ENCODE assay signal across 8 cellular contexts in the genomic region with DNA sequence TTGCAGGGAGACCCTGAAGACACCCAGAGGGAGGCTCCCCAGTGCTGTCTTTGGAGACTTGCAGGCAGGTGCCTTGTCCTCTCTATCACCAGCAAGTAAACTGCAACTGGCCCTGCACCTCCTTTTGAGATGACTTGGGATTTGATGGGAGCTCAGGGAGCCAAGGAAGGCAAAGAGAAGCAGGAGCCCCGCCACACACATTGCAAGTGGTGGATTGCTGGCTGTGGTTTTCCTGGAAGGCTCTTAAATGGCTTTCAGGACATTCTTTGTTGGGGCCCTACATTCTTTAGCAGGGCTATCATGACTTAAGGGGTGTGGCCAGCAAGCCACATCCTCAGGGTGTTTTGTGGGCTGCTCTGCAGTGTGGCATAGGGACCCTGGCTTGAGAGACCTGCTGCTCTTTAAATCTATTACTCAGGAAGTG. TPM values are rescaled to one million over a fixed set of nuclear protein-coding genes. Genes with fewer than 3 reads are reported as not detected.
A peak's percentile ranks its signal among the peaks of the same experiment; 100 is the strongest.
DNase-seq lines count a peak whose midpoint lies in the region; ATAC-seq and TF ChIP-seq lines count a peak whose summit lies in the region.

No MANE protein-coding gene starts in this region.

- no peaks in the 10 kb centered on the region for H3K79me2 ChIP-seq in hepatocyte

- no peaks in the 10 kb centered on the region for H3K36me3 ChIP-seq in hepatocyte (replicated peaks; ENCODE audit: insufficient read depth, low read depth)

- H3K27ac ChIP-seq in hepatocyte, result no peak overlapping the region

- no peaks in the 10 kb centered on the region for H3K9me2 ChIP-seq in hepatocyte (replicated peaks; ENCODE audit: insufficient read depth)

- no peak overlapping the region for H2AFZ ChIP-seq in hepatocyte

- H4K20me1 ChIP-seq in hepatocyte (ENCODE audit: insufficient read depth, poor library complexity, severe bottlenecking), result no peaks in the 10 kb centered on the region

- no peak overlapping the region for H3K4me2 ChIP-seq in hepatocyte

- 53% methylated on average over 1 of the region's 1 CpG for WGBS in hepatocyte (ENCODE audit: low lambda C conversion rate, missing lambda C conversion rate)

- no peaks in the 10 kb centered on the region for H3K4me1 ChIP-seq in hepatocyte (ENCODE audit: insufficient read depth)

- H3K4me3 ChIP-seq in hepatocyte, result no peak overlapping the region

- ATAC-seq in HG03457 (IDR thresholded peaks at IDR 0.05; ENCODE audit: unreplicated experiment), result peak; percentile 56
- no peak for ATAC-seq in GM21717 (IDR thresholded peaks at IDR 0.05; ENCODE audit: unreplicated experiment)

- DNase-seq in GM10266 (ENCODE audit: extremely low spot score) (peak; percentile 28), UCSD-AML1 (lab: John Stamatoyannopoulos, UW; ENCODE audit: unreplicated experiment) (peak; percentile 79), hepatocyte (ENCODE audit: low spot score) (peak; percentile 48), hypothalamus (lab: John Stamatoyannopoulos, UW) (no peak), retina (no peak), NCI-H1694 (lab: John Stamatoyannopoulos, UW) (no peak)

- H3K27me3 ChIP-seq in hepatocyte, result no peaks in the 10 kb centered on the region

- H3K9me3 ChIP-seq in hepatocyte (ENCODE audit: low read depth), result no peaks in the 10 kb centered on the region

- TF ChIP-seq CTCF in GM10266 (IDR thresholded peaks at IDR 0.05; ENCODE audit: control insufficient read depth, insufficient read depth, low read depth, missing control alignments) (no peak), hepatocyte (IDR thresholded peaks at IDR 0.05; ENCODE audit: poor library complexity) (no peak)

RNA-seq across cellular contexts. Expression of a gene that starts 39.9 kb away (rescaled TPM):
- total RNA-seq in hepatocyte, result 19.3 and 26.4 TPM in 2 replicates
- 31.7 and 33.0 TPM in 2 replicates for polyA plus RNA-seq in hepatocyte

Comparison
In these comparisons a context has a peak if more than half of its experiments do, and no peak if none do; other contexts are left out.
1. DNase-seq: peak in GM10266 (single experiment), UCSD-AML1 (single experiment) and hepatocyte (single experiment); none in hypothalamus (0 of 51), retina (single experiment) and NCI-H1694 (single experiment).